In the genomic region with DNA sequence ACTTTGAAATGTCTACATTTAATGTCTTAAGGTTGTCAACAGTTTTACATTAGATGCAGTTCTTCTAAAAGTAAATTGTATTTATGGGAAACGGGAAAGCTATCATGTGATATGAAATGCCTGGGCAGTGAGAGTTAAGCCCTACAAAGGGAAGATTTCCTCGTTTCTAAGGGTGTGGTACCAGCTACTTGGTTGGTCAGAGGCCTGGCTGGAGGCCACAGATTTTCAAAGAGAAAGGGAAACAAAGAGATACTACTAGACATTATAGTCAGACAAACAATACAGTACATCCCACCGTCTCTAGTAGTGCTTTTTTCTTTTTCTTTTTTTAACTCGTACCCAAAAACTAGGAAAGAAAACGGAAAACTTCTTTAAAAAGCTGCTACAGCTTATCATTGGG, we compare ENCODE assay signal across 17 cellular contexts.
"Had no signal": no experiment of that assay in that cellular context is flagged by ENCODE, and none has a peak within 500 bp of the region (broad histone marks: within the 10 kb centered on the region; RNA-seq: fewer than 3 reads in every experiment).

No MANE protein-coding gene starts in this region.

- H3K9me3 ChIP-seq: psoas muscle had no signal

- H3K4me3 ChIP-seq: lower lobe of right lung, psoas muscle, tibial nerve had no signal

- H3K36me3 ChIP-seq: lower lobe of right lung, tibial nerve had no signal

- H3K27me3 ChIP-seq: foreskin keratinocyte, tibial nerve had no signal

- DNase-seq: activated CD4-positive, alpha-beta T cell treated with anti-CD3 and anti-CD28 coated beads, Interleukin-2, amount 50 U/mL, for 4 hours; activated gamma-delta T cell treated with Interleukin-2 at 50 U/mL for 16 hours; cerebellar nuclear complex; cortex of kidney; effector CD4-positive, alpha-beta T cell; foreskin keratinocyte; hippocampal formation; islet precursor cell; lower lobe of right lung; nephron progenitor cell; psoas muscle; right cardiac atrium; stimulated activated CD4-positive, alpha-beta T cell treated with anti-CD3 and anti-CD28 coated beads, Interleukin-2, amount 100 ng/mL, for 24 hours; stimulated activated naive CD8-positive, alpha-beta T cell treated with anti-CD3 and anti-CD28 coated beads, Interleukin-15, Interleukin-2, amounts not matched to agents 100 U/mL and 50 U/mL, for 24 hours; T-helper 2 cell had no signal

- H3K27ac ChIP-seq: foreskin keratinocyte, lower lobe of right lung, psoas muscle, tibial nerve had no signal

- H3K4me1 ChIP-seq: foreskin keratinocyte, lower lobe of right lung, psoas muscle, tibial nerve had no signal

- ATAC-seq: activated naive CD4-positive, alpha-beta T cell treated with anti-CD3 and anti-CD28 coated beads, Interleukin-2, amount 50 U/mL, for 72 hours; foreskin keratinocyte; lower lobe of right lung; psoas muscle; stimulated activated naive CD8-positive, alpha-beta T cell treated with anti-CD3 and anti-CD28 coated beads, Interleukin-15, Interleukin-2, amounts not matched to agents 100 U/mL and 50 U/mL, for 24 hours had no signal
